In the genomic region with DNA sequence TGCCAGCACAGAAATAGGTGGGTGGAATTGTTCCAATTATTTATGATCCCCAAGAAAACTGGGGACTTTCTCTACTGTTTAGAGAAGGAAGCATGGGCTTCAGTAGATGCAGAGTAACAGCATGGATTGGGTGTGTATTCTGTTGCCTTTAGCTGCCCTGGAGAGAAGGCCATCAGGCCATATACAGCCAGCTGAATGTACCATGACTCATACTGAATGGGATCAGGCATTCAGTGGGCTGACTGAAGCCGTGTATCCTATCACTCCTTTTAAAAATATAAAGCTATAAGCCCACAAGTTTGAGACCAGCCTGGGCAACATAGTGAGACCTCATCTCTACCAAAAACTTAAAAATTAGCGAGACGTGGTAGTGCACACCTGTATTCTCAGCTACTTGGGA, we compare ENCODE assay signal across 18 cellular contexts. TPM values are rescaled to one million over a fixed set of nuclear protein-coding genes. Genes with fewer than 3 reads are reported as not detected.
DNase-seq lines count a peak whose midpoint lies in the region; ATAC-seq and TF ChIP-seq lines count a peak whose summit lies in the region.
"Had no signal": no experiment of that assay in that cellular context is flagged by ENCODE, and none has a peak within 500 bp of the region (broad histone marks: within the 10 kb centered on the region; RNA-seq: fewer than 3 reads in every experiment).

No MANE protein-coding gene starts in this region.

- DNase-seq in ELR (ENCODE audit: low read depth) (peak; percentile 46), RPMI7951 (ENCODE audit: low read depth) (peak; percentile 49), endodermal cell (peak; percentile 50), mesendoderm (peak; percentile 49), T-helper 9 cell (no peak), midbrain (lab: John Stamatoyannopoulos, UW) (no peak)
- DNase-seq in activated naive CD4-positive, alpha-beta T cell (lab: John Stamatoyannopoulos, UW): no peak
- DNase-seq in stimulated activated naive CD8-positive, alpha-beta T cell treated with anti-CD3 and anti-CD28 coated beads, Interleukin-15, amount 100 ng/mL, for 72 hours: no peak
- DNase-seq: effector memory CD4-positive, alpha-beta T cell; KG1; lower lobe of right lung; naive thymus-derived CD4-positive, alpha-beta T cell; NCI-H1436 treated with DMSO at 0.1 percent for 48 hours; T-cell had no signal

- H4K8ac ChIP-seq in mesendoderm (ENCODE audit: low read depth, low read length): no peak overlapping the region

- no peak overlapping the region for H3K4me3 Mint-ChIP-seq in endodermal cell
- no peak overlapping the region for H3K4me3 Mint-ChIP-seq in stimulated activated naive CD8-positive, alpha-beta T cell treated with anti-CD3 and anti-CD28 coated beads, Interleukin-15, amount 100 ng/mL, for 72 hours
- H3K4me3 Mint-ChIP-seq: GM23338; naive thymus-derived CD4-positive, alpha-beta T cell; T-cell had no signal

- H3K27me3 ChIP-seq in endodermal cell (ENCODE audit: control insufficient read depth, insufficient read depth, low read length, poor library complexity, severe bottlenecking): no peaks in the 10 kb centered on the region
- no peaks in the 10 kb centered on the region for H3K27me3 ChIP-seq in mesendoderm (ENCODE audit: insufficient read depth, low read length, poor library complexity)
- H3K27me3 ChIP-seq: suprapubic skin had no signal

- H3K4me1 ChIP-seq in endodermal cell (ENCODE audit: control insufficient read depth, insufficient read depth, low read length) (no peaks in the 10 kb centered on the region), mesendoderm (ENCODE audit: control insufficient read depth, low read depth, low read length) (no peaks in the 10 kb centered on the region)
- H3K4me1 ChIP-seq: lower lobe of right lung, parathyroid adenoma, suprapubic skin had no signal

- H4K5ac ChIP-seq in mesendoderm (ENCODE audit: low read length): no peak overlapping the region

- H3K27me3 Mint-ChIP-seq in endodermal cell (ENCODE audit: insufficient read depth): no peaks in the 10 kb centered on the region
- H3K27me3 Mint-ChIP-seq in stimulated activated naive CD8-positive, alpha-beta T cell treated with anti-CD3 and anti-CD28 coated beads, Interleukin-15, amount 100 ng/mL, for 72 hours: no peaks in the 10 kb centered on the region

- no peak overlapping the region for H3K9ac ChIP-seq in endodermal cell (ENCODE audit: extremely low read depth, low read length, poor library complexity, severe bottlenecking)
- H3K9ac ChIP-seq in mesendoderm (ENCODE audit: low read length): no peak overlapping the region
- H3K9ac ChIP-seq: parathyroid adenoma had no signal

- no peak overlapping the region for H2BK120ac ChIP-seq in mesendoderm (ENCODE audit: low read depth, low read length)

- no peaks in the 10 kb centered on the region for H3K79me2 ChIP-seq in mesendoderm (ENCODE audit: control insufficient read depth, insufficient read depth, low read length)
- H3K79me2 ChIP-seq: parathyroid adenoma had no signal

- no peak for ATAC-seq in stimulated activated naive CD8-positive, alpha-beta T cell treated with anti-CD3 and anti-CD28 coated beads, Interleukin-15, amount 100 ng/mL, for 72 hours
- ATAC-seq: GM23338; lower lobe of right lung; naive thymus-derived CD4-positive, alpha-beta T cell; T-cell had no signal

- H3K56ac ChIP-seq in mesendoderm (ENCODE audit: low read length): no peak overlapping the region

- H2AK5ac ChIP-seq in mesendoderm (ENCODE audit: low read length): no peak overlapping the region

- H2BK15ac ChIP-seq in mesendoderm (replicated peaks; ENCODE audit: low read depth): no peak overlapping the region

- H3K4me3 ChIP-seq in endodermal cell (ENCODE audit: low read length): no peak overlapping the region
- H3K4me3 ChIP-seq in mesendoderm (ENCODE audit: low read length): no peak overlapping the region
- H3K4me3 ChIP-seq: GM23338, lower lobe of right lung, suprapubic skin had no signal

- peak overlapping the region; percentile 31 for H3K18ac ChIP-seq in mesendoderm (ENCODE audit: low read length)

- H3K4me2 ChIP-seq in mesendoderm (ENCODE audit: low read length): no peak overlapping the region
- H3K4me2 ChIP-seq: GM23338 had no signal

- H3K36me3 Mint-ChIP-seq in endodermal cell (ENCODE audit: low read depth): no peaks in the 10 kb centered on the region
- H3K36me3 Mint-ChIP-seq: naive thymus-derived CD4-positive, alpha-beta T cell; T-cell had no signal

- H3K27ac ChIP-seq in endodermal cell (ENCODE audit: low read depth, low read length): no peak overlapping the region
- H3K27ac ChIP-seq in mesendoderm (ENCODE audit: low read depth, low read length): no peak overlapping the region
- H3K27ac ChIP-seq: lower lobe of right lung, parathyroid adenoma, RWPE1, suprapubic skin had no signal

- WGBS in endodermal cell (ENCODE audit: insufficient coverage in 1 of 2, insufficient read length in 1 of 2), 2 experiments: 90 to 95% methylated on average over 3 of the region's 3 CpGs
- WGBS in mesendoderm (ENCODE audit: extremely low coverage, insufficient coverage, low lambda C conversion rate): no CpG with 5 or more reads among the region's 3 CpGs

- no peaks in the 10 kb centered on the region for H3K9me3 ChIP-seq in endodermal cell (ENCODE audit: control insufficient read depth, low read length)
- H3K9me3 ChIP-seq: lower lobe of right lung, suprapubic skin had no signal

- no peaks in the 10 kb centered on the region for H3K79me1 ChIP-seq in mesendoderm (ENCODE audit: low read length)

- peaks cover 16% of the 10 kb centered on the region for H3K4me1 Mint-ChIP-seq in endodermal cell
- H3K4me1 Mint-ChIP-seq in stimulated activated naive CD8-positive, alpha-beta T cell treated with anti-CD3 and anti-CD28 coated beads, Interleukin-15, amount 100 ng/mL, for 72 hours: peaks cover 5% of the 10 kb centered on the region
- H3K4me1 Mint-ChIP-seq: naive thymus-derived CD4-positive, alpha-beta T cell; T-cell had no signal

- H2BK5ac ChIP-seq in mesendoderm (ENCODE audit: low read length): no peak overlapping the region

- H3K9me3 Mint-ChIP-seq in endodermal cell: no peaks in the 10 kb centered on the region
- no peaks in the 10 kb centered on the region for H3K9me3 Mint-ChIP-seq in stimulated activated naive CD8-positive, alpha-beta T cell treated with anti-CD3 and anti-CD28 coated beads, Interleukin-15, amount 100 ng/mL, for 72 hours
- H3K9me3 Mint-ChIP-seq: GM23338, T-cell had no signal

- H3K4ac ChIP-seq in mesendoderm (ENCODE audit: low read depth, low read length): no peak overlapping the region

- no peak overlapping the region for H3K23ac ChIP-seq in mesendoderm (ENCODE audit: low read length)

- TF ChIP-seq CTCF in endodermal cell (conservative IDR thresholded peaks at IDR 0.05): no peak

- H3K27ac Mint-ChIP-seq in endodermal cell: no peak overlapping the region
- H3K27ac Mint-ChIP-seq in stimulated activated naive CD8-positive, alpha-beta T cell treated with anti-CD3 and anti-CD28 coated beads, Interleukin-15, amount 100 ng/mL, for 72 hours: no peak overlapping the region
- H3K27ac Mint-ChIP-seq: GM23338; naive thymus-derived CD4-positive, alpha-beta T cell; T-cell had no signal

- H3K36me3 ChIP-seq in endodermal cell (ENCODE audit: control insufficient read depth, insufficient read depth, low read length) (no peaks in the 10 kb centered on the region), mesendoderm (ENCODE audit: control insufficient read depth, insufficient read depth, low read length) (no peaks in the 10 kb centered on the region)
- H3K36me3 ChIP-seq: lower lobe of right lung, suprapubic skin had no signal

RNA-seq across cellular contexts. Expression of a gene that starts 16.7 kb away (rescaled TPM):
- total RNA-seq in RPMI7951 (2014; rRNA removed; shearing (Covaris generic)): 6.7 and 6.8 TPM in 2 replicates
- total RNA-seq in endodermal cell: 10 to 100 TPM; 13.3 to 17.9 TPM
- polyA plus RNA-seq in endodermal cell (2013, experiment 1 of 2): 6.8 TPM
- polyA plus RNA-seq in endodermal cell (2013, experiment 2 of 2): 6.6 TPM
- 2.7 TPM for polyA plus RNA-seq in mesendoderm (2013, experiment 1 of 2)
- polyA plus RNA-seq in mesendoderm (2013, experiment 2 of 2): 2.5 TPM

Comparison
In these comparisons a context has a peak if more than half of its experiments do, and no peak if none do; other contexts are left out.
1. DNase-seq: peak in ELR (single experiment), RPMI7951 (single experiment), endodermal cell (single experiment) and mesendoderm (single experiment); none in T-helper 9 cell (single experiment), activated naive CD4-positive, alpha-beta T cell (0 of 4), midbrain (single experiment) and stimulated activated naive CD8-positive, alpha-beta T cell treated with anti-CD3 and anti-CD28 coated beads, Interleukin-15, amount 100 ng/mL, for 72 hours (0 of 2).